In the genomic region with DNA sequence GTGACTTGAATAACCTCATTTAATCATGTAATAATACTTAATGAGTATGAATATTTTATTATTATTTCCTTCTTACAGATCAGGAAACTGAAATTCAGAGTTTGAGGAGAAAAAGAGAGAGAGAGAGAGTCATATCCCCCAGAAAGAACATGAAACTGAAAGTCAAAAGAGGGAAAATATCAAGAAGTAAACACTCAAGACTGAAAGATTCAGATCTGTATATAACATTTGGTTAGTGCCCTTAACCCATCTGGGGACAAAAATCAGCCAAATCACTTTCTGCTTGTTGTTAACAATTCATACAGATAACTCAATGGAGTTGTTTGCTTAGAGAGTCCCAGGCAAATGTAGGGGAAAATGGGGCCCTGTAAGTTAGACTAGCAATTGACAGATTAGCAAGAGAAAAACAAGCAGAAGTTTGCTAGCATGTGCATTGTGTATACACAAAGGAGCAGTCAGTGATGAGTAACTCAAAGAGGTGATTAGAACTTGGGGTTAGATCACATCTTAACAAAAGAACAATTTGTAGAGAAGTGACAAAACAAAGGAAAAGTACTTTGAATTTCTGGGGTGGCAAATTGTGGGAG, we compare ENCODE assay signal across 16 cellular contexts. TPM values are rescaled to one million over a fixed set of nuclear protein-coding genes. Genes with fewer than 3 reads are reported as not detected.
DNase-seq lines count a peak whose midpoint lies in the region; ATAC-seq and TF ChIP-seq lines count a peak whose summit lies in the region.
"Had no signal": no experiment of that assay in that cellular context is flagged by ENCODE, and none has a peak within 500 bp of the region (broad histone marks: within the 10 kb centered on the region; RNA-seq: fewer than 3 reads in every experiment).

No MANE protein-coding gene starts in this region.

- no peaks in the 10 kb centered on the region for H3K27me3 ChIP-seq in colonic mucosa
- H3K27me3 ChIP-seq: left lung, Peyer's patch, tibial artery had no signal

- no peak overlapping the region for H3K9ac ChIP-seq in colonic mucosa (ENCODE audit: low read depth in 2 of 2, low read length in 2 of 2)

- no peak overlapping the region for H3K27ac ChIP-seq in colonic mucosa
- H3K27ac ChIP-seq: left lung, tibial artery had no signal

- H3K4me3 ChIP-seq in epithelial cell of esophagus (ENCODE audit: low read length) (no peak overlapping the region), colonic mucosa (no peak overlapping the region)
- H3K4me3 ChIP-seq: left lung, Peyer's patch, tibial artery had no signal

- DNase-seq in epithelial cell of esophagus (ENCODE audit: low read depth) (peak; percentile 27), colonic mucosa (no peak), GDM1 (lab: John Stamatoyannopoulos, UW) (no peak), HT-29 (ENCODE audit: low spot score) (no peak)
- DNase-seq in stimulated activated naive CD4-positive, alpha-beta T cell (lab: John Stamatoyannopoulos, UW), result no peak
- DNase-seq: activated T-cell treated with anti-CD3 and anti-CD28 coated beads, Interleukin-2, amount 50 U/mL, for 1 hour; central memory CD4-positive, alpha-beta T cell; foreskin melanocyte; left lung; NCI-H1930; Peyer's patch; posterior cingulate gyrus; tibial artery had no signal

- no peaks in the 10 kb centered on the region for H3K36me3 ChIP-seq in colonic mucosa
- H3K36me3 ChIP-seq: left lung, Peyer's patch, tibial artery had no signal

- ATAC-seq in GM18868 (IDR thresholded peaks at IDR 0.05; ENCODE audit: unreplicated experiment) (peak; percentile 61), GM21619 (IDR thresholded peaks at IDR 0.05; ENCODE audit: unreplicated experiment) (peak; percentile 68), HG03354 (IDR thresholded peaks at IDR 0.05; ENCODE audit: poor library complexity, severe bottlenecking, unreplicated experiment) (peak; percentile 81)
- ATAC-seq: left lung had no signal

- TF ChIP-seq CTCF in epithelial cell of esophagus (IDR thresholded peaks at IDR 0.05; ENCODE audit: insufficient read depth, low read depth, low read length, missing control alignments) (no peak), colonic mucosa (IDR thresholded peaks at IDR 0.05) (no peak)

- H3K9me3 ChIP-seq in colonic mucosa, result no peaks in the 10 kb centered on the region
- H3K9me3 ChIP-seq: Peyer's patch, tibial artery had no signal

- H3K4me1 ChIP-seq in colonic mucosa, result no peaks in the 10 kb centered on the region
- H3K4me1 ChIP-seq: left lung, Peyer's patch, tibial artery had no signal

- intact Hi-C loops in colonic mucosa (cut with DNase I), result no loop called here

RNA-seq across cellular contexts. Expression of gene MMP13, which starts 25.9 kb away (rescaled TPM):
- not detected for total RNA-seq in colonic mucosa
- total RNA-seq in HT-29 (2014; rRNA removed; shearing (Covaris generic)), result 0.13 TPM in 1 of 2 replicates, not detected in the other
- total RNA-seq: Peyer's patch had no signal
